Comparison of ENCODE assay signal across 9 cellular contexts in genomic region chr17:58658804-58659713, GRCh38. TPM values are rescaled to one million over a fixed set of nuclear protein-coding genes. Genes with fewer than 3 reads are reported as not detected.
DNase-seq lines count a peak whose midpoint lies in the region; ATAC-seq and TF ChIP-seq lines count a peak whose summit lies in the region.
"Had no signal": no experiment of that assay in that cellular context is flagged by ENCODE, and none has a peak within 500 bp of the region (broad histone marks: within the 10 kb centered on the region; RNA-seq: fewer than 3 reads in every experiment).

No MANE protein-coding gene starts in this region.

- no peaks in the 10 kb centered on the region for H3K27me3 ChIP-seq in kidney epithelial cell (ENCODE audit: control insufficient read depth, insufficient read depth, low read length)

- H3K4me3 ChIP-seq in AG04449 (ENCODE audit: low read depth, low read length) (peak overlapping the region; percentile 50), choroid plexus epithelial cell (ENCODE audit: low read depth, low read length) (peak overlapping the region; percentile 51), kidney epithelial cell (ENCODE audit: low read depth, low read length) (peak overlapping the region; percentile 41)
- H3K4me3 ChIP-seq: HAP-1 had no signal

- CTCF ChIA-PET in AG04449 (lab: Yijun Ruan, JAX): interaction anchor here (1.2 to 1.5 kb wide), 2 partner anchors 345 to 347 kb away, joined by 3 read pairs; no protein-coding TSS in a partner anchor

- H3K36me3 ChIP-seq in kidney epithelial cell (ENCODE audit: control insufficient read depth, insufficient read depth, low read length): no peaks in the 10 kb centered on the region
- H3K36me3 ChIP-seq: HAP-1 had no signal

- peak; percentile 95 for DNase-seq in AG04449 (ENCODE audit: low read depth, low spot score)
- DNase-seq in NCI-H345 treated with DMSO at 0.1 percent for 48 hours (lab: John Stamatoyannopoulos, UW; ENCODE audit: unreplicated experiment): peak; percentile 84
- peak; percentile 57 for DNase-seq in activated CD4-positive, alpha-beta T cell treated with anti-CD3 and anti-CD28 coated beads for 1 hour
- DNase-seq in choroid plexus epithelial cell (ENCODE audit: low read depth): peak; percentile 99
- DNase-seq in kidney epithelial cell (ENCODE audit: low read depth): peak; percentile 95
- DNase-seq in stimulated activated CD4-positive, alpha-beta T cell treated with anti-CD3 and anti-CD28 coated beads, Interleukin-15, amount 100 ng/mL, for 24 hours: peak; percentile 80

- POLR2A ChIA-PET in AG04449 (lab: Yijun Ruan, JAX): interaction anchor here (0.7 to 5.2 kb wide), 13 partner anchors 11 to 451 kb away, joined by 3 to 95 read pairs (median 3); partner anchors contain the start of gene RAD51C

- TF ChIP-seq CTCF in AG04449 (IDR thresholded peaks at IDR 0.05; ENCODE audit: insufficient read depth, low read length, missing control alignments) (no peak), choroid plexus epithelial cell (conservative IDR thresholded peaks at IDR 0.05; ENCODE audit: low read depth, low read length) (no peak), kidney epithelial cell (IDR thresholded peaks at IDR 0.05; ENCODE audit: insufficient read depth, low read length, poor library complexity, severe bottlenecking) (no peak)

- peak; percentile 51 for ATAC-seq in GM18873 (IDR thresholded peaks at IDR 0.05; ENCODE audit: low FRiP score, unreplicated experiment)
- peak; percentile 71 for ATAC-seq in HG03175 (IDR thresholded peaks at IDR 0.05; ENCODE audit: unreplicated experiment)

RNA-seq across cellular contexts. Expression of gene TEX14, which starts 32.8 kb away (rescaled TPM):
- total RNA-seq in kidney epithelial cell: 0.04 and 0.07 TPM in 2 replicates

RNA-seq across cellular contexts. Expression of gene RAD51C, which starts 33.3 kb away (rescaled TPM):
- 26.9 and 34.0 TPM in 2 replicates for total RNA-seq in kidney epithelial cell

Comparison
In these comparisons a context has a peak if more than half of its experiments do, and no peak if none do; other contexts are left out.
1. Peak in every context shown above with its lines: DNase-seq, ATAC-seq and H3K4me3 ChIP-seq.